8 cellular contexts compared by ENCODE assay signal in genomic region chr1:178726545-178726944, GRCh38. TPM values are rescaled to one million over a fixed set of nuclear protein-coding genes. Genes with fewer than 3 reads are reported as not detected.
DNase-seq lines count a peak whose midpoint lies in the region; ATAC-seq and TF ChIP-seq lines count a peak whose summit lies in the region.

No MANE protein-coding gene starts in this region.

- no peaks in the 10 kb centered on the region for H3K9me3 Mint-ChIP-seq in activated naive CD4-positive, alpha-beta T cell treated with anti-CD3 and anti-CD28 coated beads, Interleukin-2, amount 50 U/mL, for 72 hours

- peak overlapping the region in 1 of 2 donors; percentile 10 for H3K27ac Mint-ChIP-seq in activated naive CD4-positive, alpha-beta T cell treated with anti-CD3 and anti-CD28 coated beads, Interleukin-2, amount 50 U/mL, for 72 hours

- BruUV-seq in PC-9 (replicated peaks; lab: Mats Ljungman, UMichigan), result no TSS peak

- H3K9me2 ChIP-seq in PC-9 (ENCODE audit: insufficient read depth), result no peaks in the 10 kb centered on the region

- H3K79me2 ChIP-seq in PC-9 (ENCODE audit: low read depth), result peaks cover 59% of the 10 kb centered on the region

- no peaks in the 10 kb centered on the region for H3K36me3 Mint-ChIP-seq in activated naive CD4-positive, alpha-beta T cell treated with anti-CD3 and anti-CD28 coated beads, Interleukin-2, amount 50 U/mL, for 72 hours

- no peak for DNase-seq in PC-9
- DNase-seq in fibroblast of mammary gland (ENCODE audit: low read depth), result no peak
- no peak for DNase-seq in DMS79 (lab: John Stamatoyannopoulos, UW)
- no peak for DNase-seq in NCI-H446 (lab: John Stamatoyannopoulos, UW)
- DNase-seq in activated naive CD4-positive, alpha-beta T cell treated with anti-CD3 and anti-CD28 coated beads, Interleukin-2, amount 50 U/mL, for 72 hours (ENCODE audit: low spot score in 2 of 2), result no peak

- peaks cover 12% of the 10 kb centered on the region for H3F3A ChIP-seq in PC-9 (ENCODE audit: insufficient read depth, low read depth)

- H3K27ac ChIP-seq in PC-9 (peak overlapping the region; percentile 83), skeletal muscle tissue (ENCODE audit: low read depth, low read length) (no peak overlapping the region)

- peak overlapping the region; percentile 84 for H3K4me3 ChIP-seq in PC-9
- H3K4me3 ChIP-seq in fibroblast of mammary gland (ENCODE audit: control insufficient read depth, low read depth, low read length), result peak overlapping the region; percentile 82
- peak overlapping the region in 2 of 3 donors; percentile 70 to 88 for H3K4me3 ChIP-seq in skeletal muscle tissue (ENCODE audit: low read length in 3 of 3)

- ATAC-seq in GM18907 (IDR thresholded peaks at IDR 0.05; ENCODE audit: unreplicated experiment), result peak; percentile 0
- ATAC-seq in GM21381 (IDR thresholded peaks at IDR 0.05; ENCODE audit: unreplicated experiment), result no peak
- ATAC-seq in activated naive CD4-positive, alpha-beta T cell treated with anti-CD3 and anti-CD28 coated beads, Interleukin-2, amount 50 U/mL, for 72 hours, result no peak

- H3K36me3 ChIP-seq in PC-9 (ENCODE audit: low read depth) (peaks cover 7% of the 10 kb centered on the region; the same call in 1 of the 2 replicates), skeletal muscle tissue (ENCODE audit: control insufficient read depth in 3 of 3, insufficient read depth in 3 of 3, low read length in 3 of 3) (no peaks in the 10 kb centered on the region)

- intact Hi-C loops in PC-9 (cut with micrococcal nuclease; ENCODE audit: unreplicated experiment), result loop anchor here (1.0 to 5.0 kb wide), 4 partner anchors 69 to 291 kb away; no protein-coding TSS in a partner anchor

- no peaks in the 10 kb centered on the region for H3K9me3 ChIP-seq in PC-9 (ENCODE audit: insufficient read depth, low read depth)
- no peaks in the 10 kb centered on the region for H3K9me3 ChIP-seq in skeletal muscle tissue (ENCODE audit: control insufficient read depth in 3 of 3, low read length in 3 of 3)

- H3K27me3 ChIP-seq in PC-9 (ENCODE audit: insufficient read depth, low read depth) (no peaks in the 10 kb centered on the region), skeletal muscle tissue (ENCODE audit: control insufficient read depth in 3 of 3, insufficient read depth in 3 of 3, low read length in 3 of 3) (no peaks in the 10 kb centered on the region)

- H3K4me1 ChIP-seq in PC-9 (replicated peaks; ENCODE audit: insufficient read depth) (peaks cover 36% of the 10 kb centered on the region), skeletal muscle tissue (ENCODE audit: control insufficient read depth in 3 of 3, insufficient read depth in 3 of 3, low read length in 3 of 3) (peaks cover 3 to 5% (median 4%) of the 10 kb centered on the region in 3 donors)

- peak overlapping the region in 2 of 3 donors; percentile 71 to 79 for H3K9ac ChIP-seq in skeletal muscle tissue (ENCODE audit: low read depth in 1 of 3, low read length in 3 of 3)

- CTCF ChIA-PET in PC-9 (lab: Charles Lee), result interaction anchor here (0.6 to 1.7 kb wide), 3 partner anchors 112 to 294 kb away, joined by 6 to 13 read pairs (median 9); no protein-coding TSS in a partner anchor

- POLR2A ChIA-PET in PC-9 (lab: Charles Lee; ENCODE audit: unreplicated experiment), result interaction anchor here (0.5 to 1.3 kb wide), 12 partner anchors 21 to 679 kb away, joined by 3 to 19 read pairs (median 5); no protein-coding TSS in a partner anchor

- H4K20me1 ChIP-seq in PC-9 (ENCODE audit: insufficient read depth), result no peaks in the 10 kb centered on the region

- H2AFZ ChIP-seq in PC-9, result peak overlapping the region; percentile 69

- TF ChIP-seq CTCF in PC-9 (conservative IDR thresholded peaks at IDR 0.05) (no peak), fibroblast of mammary gland (conservative IDR thresholded peaks at IDR 0.05; ENCODE audit: control insufficient read depth, insufficient read depth, low read depth, low read length) (no peak)

- H3K4me2 ChIP-seq in PC-9, result peak overlapping the region; percentile 93

RNA-seq across cellular contexts. Expression of gene RALGPS2, which starts 1.5 kb away (rescaled TPM):
- total RNA-seq in PC-9 (2021), result 49.8 and 62.4 TPM in 2 replicates
- total RNA-seq in skeletal muscle tissue, result 35.5 TPM
- 1 to 10 TPM; 2.8 to 3.4 TPM for total RNA-seq in activated naive CD4-positive, alpha-beta T cell treated with anti-CD3 and anti-CD28 coated beads, Interleukin-2, amount 50 U/mL, for 72 hours
